Comparison of ENCODE assay signal across 24 cellular contexts in genomic region chr9:111330124-111330523, GRCh38. TPM values are rescaled to one million over a fixed set of nuclear protein-coding genes. Genes with fewer than 3 reads are reported as not detected.
DNase-seq lines count a peak whose midpoint lies in the region; ATAC-seq, FAIRE-seq and TF ChIP-seq lines count a peak whose summit lies in the region.
"Had no signal": no experiment of that assay in that cellular context is flagged by ENCODE, and none has a peak within 500 bp of the region (broad histone marks: within the 10 kb centered on the region; RNA-seq: fewer than 3 reads in every experiment).

Gene OR2K2 (minus strand): TSS chr9:111330224. CDS start chr9:111328433, 1,791 bp downstream.

- no peaks in the 10 kb centered on the region for H3K9me3 ChIP-seq in Caco-2
- H3K9me3 ChIP-seq: A549 had no signal

- no peaks in the 10 kb centered on the region for H3K27me3 ChIP-seq in Caco-2 (replicated peaks; ENCODE audit: control insufficient read depth, insufficient read depth, low read length)
- H3K27me3 ChIP-seq: BLaER1 treated with 17β-estradiol and CSF1 and Interleukin-3, amounts not matched to agents 10 nM and 100 nM had no signal

- no peak within 1 kb of the TSS for H3K4me3 ChIP-seq in Caco-2 (ENCODE audit: low read depth, low read length)
- H3K4me3 ChIP-seq: A549; BLaER1 treated with 17β-estradiol and CSF1 and Interleukin-3, amounts not matched to agents 10 nM and 100 nM; GM12878 had no signal

- POLR2A ChIA-PET in Caco-2 (lab: Charles Lee), result no interaction called here

- H3K27ac Mint-ChIP-seq in Caco-2 (ENCODE audit: unreplicated experiment), result no peak within 1 kb of the TSS
- H3K27ac Mint-ChIP-seq: B cell; CD4-positive, alpha-beta T cell; CD8-positive, alpha-beta T cell had no signal

- no peak for ATAC-seq in omental fat pad (ENCODE audit: low FRiP score)
- ATAC-seq: A549; CD8-positive, alpha-beta T cell; GM12878 had no signal

- no peak for TF ChIP-seq CTCF in Caco-2 (IDR thresholded peaks at IDR 0.05; ENCODE audit: insufficient read depth in 1 of 2, low read depth in 1 of 2, low read length in 1 of 2, severe bottlenecking in 1 of 2, unreplicated experiment in 1 of 2)
- TF ChIP-seq CTCF in omental fat pad (IDR thresholded peaks at IDR 0.05), result no peak

- H3K9me3 Mint-ChIP-seq in Caco-2 (ENCODE audit: unreplicated experiment), result no peaks in the 10 kb centered on the region
- H3K9me3 Mint-ChIP-seq: CD4-positive, alpha-beta T cell; CD8-positive, alpha-beta T cell had no signal

- BruUV-seq in Caco-2 (replicated peaks; lab: Mats Ljungman, UMichigan), result no TSS peak

- H3K4me3 Mint-ChIP-seq in Caco-2 (ENCODE audit: unreplicated experiment), result no peak within 1 kb of the TSS
- H3K4me3 Mint-ChIP-seq: B cell; CD4-positive, alpha-beta T cell; CD8-positive, alpha-beta T cell had no signal

- H3K27me3 Mint-ChIP-seq in Caco-2 (ENCODE audit: insufficient read depth, unreplicated experiment), result peaks cover 9% of the 10 kb centered on the region

- CTCF ChIA-PET in Caco-2 (lab: Charles Lee), result no interaction called here

- FAIRE-seq in RCC 7860 (lab: Jason Lieb, UNC) (peak; percentile 35), frontal cortex (lab: Jason Lieb, UNC) (peak; percentile 26)
- FAIRE-seq: A549, GM12878, GM12892, GM18507 had no signal

- no peaks in the 10 kb centered on the region for H3K4me1 ChIP-seq in Caco-2

- DNase-seq in RCC 7860 (ENCODE audit: low spot score) (no peak), frontal cortex (ENCODE audit: low spot score in 2 of 2) (no peak), head of caudate nucleus (no peak), Caco-2 (no peak), omental fat pad (ENCODE audit: low spot score) (no peak)
- DNase-seq: 8988T; AML-193; CD4-positive, alpha-beta T cell; CD8-positive, alpha-beta T cell; DMS 273 treated with DMSO at 0.1 percent for 48 hours; DMS153; DMS53; DMS79; DND-41; EL; GDM1 had no signal

- no peaks in the 10 kb centered on the region for H3K36me3 Mint-ChIP-seq in Caco-2 (ENCODE audit: insufficient read depth, unreplicated experiment)
- H3K36me3 Mint-ChIP-seq: CD8-positive, alpha-beta T cell had no signal

- H3K4me1 Mint-ChIP-seq in Caco-2 (ENCODE audit: low read depth, unreplicated experiment), result no peaks in the 10 kb centered on the region

- H3K36me3 ChIP-seq in Caco-2 (ENCODE audit: control insufficient read depth, insufficient read depth, low read length), result no peaks in the 10 kb centered on the region
- H3K36me3 ChIP-seq: BLaER1 treated with 17β-estradiol and CSF1 and Interleukin-3, amounts not matched to agents 10 nM and 100 nM had no signal

- intact Hi-C loops in head of caudate nucleus (cut with DNase I), result no loop called here
- intact Hi-C loops in Caco-2 (cut with micrococcal nuclease; ENCODE audit: unreplicated experiment), result no loop called here

RNA-seq across cellular contexts. Expression of gene OR2K2, which starts in this region (rescaled TPM):
- 0.41 TPM for total RNA-seq in frontal cortex
- total RNA-seq in Caco-2 (2022), result not detected in 2 replicates
- total RNA-seq in omental fat pad, result not detected
- total RNA-seq: B cell; CD4-positive, alpha-beta T cell; CD8-positive, alpha-beta T cell; Daoy; G401; GM12878 had no signal
